Comparison of ENCODE assay signal across 31 cellular contexts in genomic region chr10:74099836-74100235, GRCh38. TPM values are rescaled to one million over a fixed set of nuclear protein-coding genes. Genes with fewer than 3 reads are reported as not detected.
A peak's percentile ranks its signal among the peaks of the same experiment; 100 is the strongest.
DNase-seq lines count a peak whose midpoint lies in the region; ATAC-seq, FAIRE-seq and TF ChIP-seq lines count a peak whose summit lies in the region.
"Had no signal": no experiment of that assay in that cellular context is flagged by ENCODE, and none has a peak within 500 bp of the region (broad histone marks: within the 10 kb centered on the region; RNA-seq: fewer than 3 reads in every experiment).

No MANE protein-coding gene starts in this region.

- peak overlapping the region in 4 of 6 donors; percentile 7 to 73 (median 19) for H3K27ac Mint-ChIP-seq in immature natural killer cell
- peak overlapping the region; percentile 5 for H3K27ac Mint-ChIP-seq in stimulated activated naive B cell treated with anti-CD40 and anti-IgM and Interleukin-4, amounts not matched to agents 10 μg/mL and 1 μg/mL and 100 μg/mL, for 72 hours
- no peak overlapping the region for H3K27ac Mint-ChIP-seq in activated naive CD8-positive, alpha-beta T cell treated with anti-CD3 and anti-CD28 coated beads for 36 hours
- H3K27ac Mint-ChIP-seq: activated B cell treated with CpG ODN at 0.5 μM for 24 hours had no signal

- intact Hi-C loops in heart right ventricle (cut with DNase I), result no loop called here

- TF ChIP-seq CTCF in cardiac muscle cell (IDR thresholded peaks at IDR 0.05; ENCODE audit: low read depth, low read length), result no peak
- TF ChIP-seq CTCF in heart right ventricle (IDR thresholded peaks at IDR 0.05), result no peak
- TF ChIP-seq CTCF in bronchial epithelial cell (IDR thresholded peaks at IDR 0.05; ENCODE audit: insufficient read depth, low read length, severe bottlenecking), result no peak

- H3K27ac ChIP-seq in cardiac muscle cell (peak overlapping the region; percentile 50), heart right ventricle (no peak overlapping the region)
- H3K27ac ChIP-seq: colonic mucosa, KMS-11, spleen, tibial artery, vagina had no signal

- no peak for FAIRE-seq in bronchial epithelial cell (lab: Jason Lieb, UNC)
- FAIRE-seq: GM18507 had no signal

- no peak for ATAC-seq in heart right ventricle
- no peak for ATAC-seq in stimulated activated naive B cell treated with anti-CD40 and anti-IgM and Interleukin-4, amounts not matched to agents 10 μg/mL and 1 μg/mL and 100 μg/mL, for 72 hours (replicated peaks)
- ATAC-seq in HG03039 (IDR thresholded peaks at IDR 0.05; ENCODE audit: unreplicated experiment), result no peak
- ATAC-seq: PC-3, right cardiac atrium had no signal

- no peaks in the 10 kb centered on the region for H3K27me3 ChIP-seq in cardiac muscle cell
- H3K27me3 ChIP-seq in heart right ventricle, result no peaks in the 10 kb centered on the region
- H3K27me3 ChIP-seq in bronchial epithelial cell (ENCODE audit: control insufficient read depth, insufficient read depth, low read length), result no peaks in the 10 kb centered on the region
- H3K27me3 ChIP-seq: colonic mucosa, esophagus squamous epithelium, spleen, tibial artery, vagina had no signal

- H3K4me3 ChIP-seq in cardiac muscle cell (no peak overlapping the region), heart right ventricle (no peak overlapping the region), bronchial epithelial cell (ENCODE audit: low read depth, low read length) (no peak overlapping the region)
- H3K4me3 ChIP-seq: colonic mucosa, esophagus squamous epithelium, lung, spleen, tibial artery, vagina had no signal

- H3K4me3 Mint-ChIP-seq in immature natural killer cell, result no peak overlapping the region
- no peak overlapping the region for H3K4me3 Mint-ChIP-seq in stimulated activated naive B cell treated with anti-CD40 and anti-IgM and Interleukin-4, amounts not matched to agents 10 μg/mL and 1 μg/mL and 100 μg/mL, for 72 hours
- no peak overlapping the region for H3K4me3 Mint-ChIP-seq in activated naive CD8-positive, alpha-beta T cell treated with anti-CD3 and anti-CD28 coated beads for 36 hours
- H3K4me3 Mint-ChIP-seq: activated B cell treated with CpG ODN at 0.5 μM for 24 hours; CD4-positive, CD25-positive, alpha-beta regulatory T cell had no signal

- peaks cover 28 to 64% (median 55%) of the 10 kb centered on the region in 3 donors for H3K36me3 Mint-ChIP-seq in immature natural killer cell
- H3K36me3 Mint-ChIP-seq in stimulated activated naive B cell treated with anti-CD40 and anti-IgM and Interleukin-4, amounts not matched to agents 10 μg/mL and 1 μg/mL and 100 μg/mL, for 72 hours, result peaks cover 68 to 78% of the 10 kb centered on the region in 2 donors
- H3K36me3 Mint-ChIP-seq in activated naive CD8-positive, alpha-beta T cell treated with anti-CD3 and anti-CD28 coated beads for 36 hours, result peaks cover 2% of the 10 kb centered on the region

- no peak for DNase-seq in cardiac muscle cell (ENCODE audit: low read depth in 1 of 2, low spot score in 1 of 2)
- DNase-seq in heart right ventricle, result no peak
- peak; percentile 74 for DNase-seq in bronchial epithelial cell (ENCODE audit: low read depth)
- DNase-seq in immature natural killer cell, result no peak
- no peak for DNase-seq in stimulated activated naive B cell treated with anti-CD40 and anti-IgM and Interleukin-4, amounts not matched to agents 10 μg/mL and 1 μg/mL and 100 μg/mL, for 72 hours
- no peak for DNase-seq in stimulated activated naive CD4-positive, alpha-beta T cell (lab: John Stamatoyannopoulos, UW)
- no peak for DNase-seq in activated naive CD8-positive, alpha-beta T cell treated with anti-CD3 and anti-CD28 coated beads for 36 hours
- DNase-seq: activated B cell treated with CpG ODN at 0.5 μM for 24 hours; activated naive CD4-positive, alpha-beta T cell treated with Interleukin-2 at 50 U/mL for 16 hours; AML-193; amniotic stem cell; CD4-positive, CD25-positive, alpha-beta regulatory T cell; colonic mucosa; esophagus squamous epithelium; foreskin melanocyte; NCI-H1436; NCI-H2081 treated with DMSO at 0.1 percent for 48 hours; NCI-H345; NCI-H69; PC-3; posterior cingulate gyrus; right cardiac atrium; spleen; stimulated activated CD4-positive, alpha-beta T cell treated with anti-CD3 and anti-CD28 coated beads, Interleukin-2, amount 100 ng/mL, for 24 hours; tibial artery had no signal

- H3K9me3 Mint-ChIP-seq in immature natural killer cell, result no peaks in the 10 kb centered on the region
- H3K9me3 Mint-ChIP-seq in stimulated activated naive B cell treated with anti-CD40 and anti-IgM and Interleukin-4, amounts not matched to agents 10 μg/mL and 1 μg/mL and 100 μg/mL, for 72 hours, result peaks cover 0 to 2% of the 10 kb centered on the region in 2 donors
- H3K9me3 Mint-ChIP-seq in activated naive CD8-positive, alpha-beta T cell treated with anti-CD3 and anti-CD28 coated beads for 36 hours, result no peaks in the 10 kb centered on the region
- H3K9me3 Mint-ChIP-seq: activated B cell treated with CpG ODN at 0.5 μM for 24 hours had no signal

- H3K4me1 Mint-ChIP-seq in immature natural killer cell, result no peaks in the 10 kb centered on the region
- peaks cover 28 to 33% of the 10 kb centered on the region in 2 donors for H3K4me1 Mint-ChIP-seq in stimulated activated naive B cell treated with anti-CD40 and anti-IgM and Interleukin-4, amounts not matched to agents 10 μg/mL and 1 μg/mL and 100 μg/mL, for 72 hours
- peaks cover 2% of the 10 kb centered on the region for H3K4me1 Mint-ChIP-seq in activated naive CD8-positive, alpha-beta T cell treated with anti-CD3 and anti-CD28 coated beads for 36 hours
- H3K4me1 Mint-ChIP-seq: CD4-positive, CD25-positive, alpha-beta regulatory T cell had no signal

- H3K9me3 ChIP-seq in cardiac muscle cell (ENCODE audit: low read depth), result no peaks in the 10 kb centered on the region
- no peaks in the 10 kb centered on the region for H3K9me3 ChIP-seq in heart right ventricle
- H3K9me3 ChIP-seq: colonic mucosa, esophagus squamous epithelium, SK-N-SH, spleen, tibial artery, vagina had no signal

- H3K4me1 ChIP-seq in cardiac muscle cell (ENCODE audit: low read depth), result no peaks in the 10 kb centered on the region
- H3K4me1 ChIP-seq in heart right ventricle, result peaks cover 0 to 7% (median 0%) of the 10 kb centered on the region in 9 donors
- H3K4me1 ChIP-seq: colonic mucosa, tibial artery, vagina had no signal

- WGBS in heart right ventricle, 2 donors, result 94 to 98% methylated on average over 3 of the region's 3 CpGs

- H3K36me3 ChIP-seq in cardiac muscle cell (peaks cover 72% of the 10 kb centered on the region), heart right ventricle (peaks cover 0 to 100% (median 92%) of the 10 kb centered on the region in 9 donors), bronchial epithelial cell (ENCODE audit: control insufficient read depth, insufficient read depth, low read length) (peaks cover 19% of the 10 kb centered on the region)

- peaks cover 3 to 7% (median 6%) of the 10 kb centered on the region in 3 donors for H3K27me3 Mint-ChIP-seq in immature natural killer cell (ENCODE audit: low read depth in 3 of 3)
- no peaks in the 10 kb centered on the region for H3K27me3 Mint-ChIP-seq in stimulated activated naive B cell treated with anti-CD40 and anti-IgM and Interleukin-4, amounts not matched to agents 10 μg/mL and 1 μg/mL and 100 μg/mL, for 72 hours
- H3K27me3 Mint-ChIP-seq in activated naive CD8-positive, alpha-beta T cell treated with anti-CD3 and anti-CD28 coated beads for 36 hours, result no peaks in the 10 kb centered on the region
- H3K27me3 Mint-ChIP-seq: activated B cell treated with CpG ODN at 0.5 μM for 24 hours; CD4-positive, CD25-positive, alpha-beta regulatory T cell had no signal

RNA-seq across cellular contexts. Expression of gene AP3M1, which starts 50.8 kb away (rescaled TPM):
- total RNA-seq in cardiac muscle cell (21.8 and 25.7 TPM in 2 replicates), heart right ventricle (10 to 100 TPM; 23.8 to 33.2 (median 28.5) TPM), bronchial epithelial cell (16.3 and 22.7 TPM in 2 replicates)
- polyA plus RNA-seq in cardiac muscle cell (32.6 and 43.8 TPM in 2 replicates), heart right ventricle (10 to 100 TPM in 1 of 2 donors, 1 to 10 TPM in 1; 6.6 to 14.7 TPM), immature natural killer cell (10 to 100 TPM; 22.1 to 44.3 (median 39.8) TPM)
- total RNA-seq in activated naive CD8-positive, alpha-beta T cell treated with anti-CD3 and anti-CD28 coated beads for 36 hours, result 10 to 100 TPM; 45.4 to 46.4 TPM

RNA-seq across cellular contexts. Expression of gene ADK, which starts 51.2 kb away (rescaled TPM):
- total RNA-seq in cardiac muscle cell (20.4 and 24.8 TPM in 2 replicates), heart right ventricle (10 to 100 TPM; 25.5 to 50.0 (median 40.1) TPM), bronchial epithelial cell (41.5 and 53.7 TPM in 2 replicates)
- polyA plus RNA-seq in cardiac muscle cell (57.4 and 73.8 TPM in 2 replicates), heart right ventricle (10 to 100 TPM; 13.0 to 38.8 TPM), immature natural killer cell (10 to 100 TPM; 26.9 to 36.7 (median 28.4) TPM)
- 10 to 100 TPM; 56.5 to 57.4 TPM for total RNA-seq in activated naive CD8-positive, alpha-beta T cell treated with anti-CD3 and anti-CD28 coated beads for 36 hours
